26 cellular contexts compared by ENCODE assay signal in genomic region chr4:138838251-138838650, GRCh38.
"Had no signal": no experiment of that assay in that cellular context is flagged by ENCODE, and none has a peak within 500 bp of the region (broad histone marks: within the 10 kb centered on the region; RNA-seq: fewer than 3 reads in every experiment).

No MANE protein-coding gene starts in this region.

- H3K4me3 Mint-ChIP-seq: naive thymus-derived CD8-positive, alpha-beta T cell; nephron; neural crest cell; stimulated activated memory B cell treated with anti-CD40 and anti-IgM and Interleukin-4, amounts not matched to agents 10 μg/mL and 1 μg/mL and 100 μg/mL, for 72 hours; stimulated activated naive CD8-positive, alpha-beta T cell treated with anti-CD3 and anti-CD28 coated beads, Interleukin-15, amount 100 ng/mL, for 72 hours; type B pancreatic cell had no signal

- H3K27ac Mint-ChIP-seq: naive thymus-derived CD8-positive, alpha-beta T cell; progenitor cell of endocrine pancreas; stimulated activated memory B cell treated with anti-CD40 and anti-IgM and Interleukin-4, amounts not matched to agents 10 μg/mL and 1 μg/mL and 100 μg/mL, for 72 hours; stimulated activated naive CD8-positive, alpha-beta T cell treated with anti-CD3 and anti-CD28 coated beads, Interleukin-15, amount 100 ng/mL, for 72 hours; type B pancreatic cell had no signal

- H3K36me3 Mint-ChIP-seq: naive thymus-derived CD8-positive, alpha-beta T cell; stimulated activated memory B cell treated with anti-CD40 and anti-IgM and Interleukin-4, amounts not matched to agents 10 μg/mL and 1 μg/mL and 100 μg/mL, for 72 hours; type B pancreatic cell had no signal

- H3K9ac ChIP-seq: parathyroid adenoma had no signal

- FAIRE-seq: islet of Langerhans, kidney had no signal

- H3K27ac ChIP-seq: left lung, lower lobe of right lung, neutrophil, parathyroid adenoma, right lobe of liver, tibial nerve, uterus had no signal

- H3K36me3 ChIP-seq: left lung, lower lobe of right lung, neutrophil, right atrium auricular region, right lobe of liver, tibial nerve, uterus had no signal

- H3K4me3 ChIP-seq: left lung, lower lobe of right lung, right atrium auricular region, right lobe of liver, tibial nerve, uterus had no signal

- ATAC-seq: left colon; left lung; lower lobe of right lung; naive thymus-derived CD8-positive, alpha-beta T cell; right lobe of liver; stimulated activated memory B cell treated with anti-CD40 and anti-IgM and Interleukin-4, amounts not matched to agents 10 μg/mL and 1 μg/mL and 100 μg/mL, for 72 hours; stimulated activated naive CD8-positive, alpha-beta T cell treated with anti-CD3 and anti-CD28 coated beads, Interleukin-15, amount 100 ng/mL, for 72 hours had no signal

- H3K9me3 Mint-ChIP-seq: nephron; stimulated activated memory B cell treated with anti-CD40 and anti-IgM and Interleukin-4, amounts not matched to agents 10 μg/mL and 1 μg/mL and 100 μg/mL, for 72 hours; stimulated activated naive CD8-positive, alpha-beta T cell treated with anti-CD3 and anti-CD28 coated beads, Interleukin-15, amount 100 ng/mL, for 72 hours; type B pancreatic cell had no signal

- H2AFZ ChIP-seq: parathyroid adenoma had no signal

- DNase-seq: hippocampal formation; kidney; left colon; left lung; lower lobe of right lung; mammary epithelial cell; mesenchymal stem cell; naive thymus-derived CD8-positive, alpha-beta T cell; occipital lobe; right lobe of liver; stimulated activated CD4-positive, alpha-beta T cell treated with anti-CD3 and anti-CD28 coated beads, Interleukin-12 subunit alpha, Interleukin-12 subunit beta, amount 100 ng/mL, for 4 hours; stimulated activated CD4-positive, alpha-beta T cell treated with anti-CD3 and anti-CD28 coated beads, Interleukin-4, amount 100 ng/mL, for 24 hours; stimulated activated naive CD4-positive, alpha-beta T cell treated with Interleukin-2 at 50 U/mL for 16 hours; stimulated activated naive CD8-positive, alpha-beta T cell treated with anti-CD3 and anti-CD28 coated beads, Interleukin-15, amount 100 ng/mL, for 72 hours; substantia nigra; uterus had no signal

- H3K4me1 Mint-ChIP-seq: naive thymus-derived CD8-positive, alpha-beta T cell; stimulated activated memory B cell treated with anti-CD40 and anti-IgM and Interleukin-4, amounts not matched to agents 10 μg/mL and 1 μg/mL and 100 μg/mL, for 72 hours; stimulated activated naive CD8-positive, alpha-beta T cell treated with anti-CD3 and anti-CD28 coated beads, Interleukin-15, amount 100 ng/mL, for 72 hours had no signal

- H3K27me3 Mint-ChIP-seq: progenitor cell of endocrine pancreas had no signal

- H3K79me2 ChIP-seq: parathyroid adenoma had no signal

- H3K4me1 ChIP-seq: left lung, lower lobe of right lung, parathyroid adenoma, right lobe of liver, tibial nerve, uterus had no signal

- H3K9me3 ChIP-seq: left lung, lower lobe of right lung, neutrophil, right atrium auricular region, right lobe of liver, tibial nerve, uterus had no signal

- H3K27me3 ChIP-seq: left lung, right atrium auricular region, right lobe of liver, tibial nerve, uterus had no signal
